In genomic region chr20:63858393-63859165, GRCh38 we compare ENCODE assay signal across 8 cellular contexts. TPM values are rescaled to one million over a fixed set of nuclear protein-coding genes. Genes with fewer than 3 reads are reported as not detected.
DNase-seq lines count a peak whose midpoint lies in the region; ATAC-seq and TF ChIP-seq lines count a peak whose summit lies in the region.

No MANE protein-coding gene starts in this region.

- H3K4me1 ChIP-seq in DND-41 (ENCODE audit: insufficient read depth, low read length) (peaks cover 18% of the 10 kb centered on the region), OCI-LY7 (ENCODE audit: insufficient read depth, low read length, poor library complexity, severe bottlenecking) (peaks cover 19% of the 10 kb centered on the region)

- no TSS peak for BruUV-seq in OCI-LY7 (replicated peaks; lab: Mats Ljungman, UMichigan)

- POLR2A ChIA-PET in OCI-LY7 (lab: Charles Lee) = no interaction called here

- H3K4me3 Mint-ChIP-seq in effector memory CD8-positive, alpha-beta T cell = peak overlapping the region; percentile 44 to 46
- peak overlapping the region; percentile 62 for H3K4me3 Mint-ChIP-seq in nephron progenitor cell

- H3K4me2 ChIP-seq in DND-41 (ENCODE audit: insufficient read depth, low read length) (no peak overlapping the region), OCI-LY7 (ENCODE audit: low read length) (no peak overlapping the region; the same call in 1 of the 2 replicates)

- no peaks in the 10 kb centered on the region for H3K9me3 ChIP-seq in DND-41 (ENCODE audit: insufficient read depth, low read length, severe bottlenecking)
- no peaks in the 10 kb centered on the region for H3K9me3 ChIP-seq in OCI-LY7 (ENCODE audit: low read length)

- H3K4me3 ChIP-seq in DND-41 (ENCODE audit: low read depth in 1 of 2, low read length in 2 of 2) (no peak overlapping the region), OCI-LY7 (ENCODE audit: low read depth, low read length, poor library complexity, severe bottlenecking) (no peak overlapping the region)

- H3K27ac ChIP-seq in DND-41 (ENCODE audit: low read length) = no peak overlapping the region; the same call in 1 of the 2 replicates
- no peak overlapping the region for H3K27ac ChIP-seq in OCI-LY7 (ENCODE audit: low read depth, low read length, poor library complexity, severe bottlenecking)

- peaks cover 19 to 23% of the 10 kb centered on the region in 2 donors for H3K4me1 Mint-ChIP-seq in effector memory CD8-positive, alpha-beta T cell (ENCODE audit: low read depth in 2 of 2)
- peaks cover 62% of the 10 kb centered on the region for H3K4me1 Mint-ChIP-seq in nephron progenitor cell

- H3K36me3 Mint-ChIP-seq in effector memory CD8-positive, alpha-beta T cell (ENCODE audit: insufficient read depth) = peaks cover 18% of the 10 kb centered on the region
- peaks cover 5% of the 10 kb centered on the region for H3K36me3 Mint-ChIP-seq in nephron progenitor cell (ENCODE audit: low read depth)

- H3K79me2 ChIP-seq in DND-41 (ENCODE audit: insufficient read depth, low read length) = peaks cover 6% of the 10 kb centered on the region
- peaks cover 5% of the 10 kb centered on the region; the same call in 1 of the 2 replicates for H3K79me2 ChIP-seq in OCI-LY7 (ENCODE audit: insufficient read depth, low read depth, low read length)

- H3K9ac ChIP-seq in DND-41 (ENCODE audit: low read depth, low read length) = 0 out of 2 replicates have a peak overlapping the region, but pooled peaks have one; percentile 15

- H3K9me2 ChIP-seq in OCI-LY7 (ENCODE audit: insufficient read depth, low read length) = no peaks in the 10 kb centered on the region

- no peaks in the 10 kb centered on the region for H3K9me3 Mint-ChIP-seq in effector memory CD8-positive, alpha-beta T cell
- no peaks in the 10 kb centered on the region for H3K9me3 Mint-ChIP-seq in nephron progenitor cell

- H4K20me1 ChIP-seq in DND-41 (ENCODE audit: insufficient read depth, low read length) (peaks cover 14% of the 10 kb centered on the region), OCI-LY7 (ENCODE audit: insufficient read depth, low read length) (no peaks in the 10 kb centered on the region)

- no peak overlapping the region for H2AFZ ChIP-seq in DND-41 (ENCODE audit: low read depth, low read length)
- no peak overlapping the region for H2AFZ ChIP-seq in OCI-LY7 (ENCODE audit: low read length)

- ATAC-seq in DND-41 (ENCODE audit: insufficient read depth, low read depth) (peak; percentile 39), HG03159 (IDR thresholded peaks at IDR 0.05; ENCODE audit: unreplicated experiment) (no peak), GM21390 (IDR thresholded peaks at IDR 0.05; ENCODE audit: unreplicated experiment) (no peak), GM21360 (IDR thresholded peaks at IDR 0.05; ENCODE audit: unreplicated experiment) (no peak), GM21526 (IDR thresholded peaks at IDR 0.05; ENCODE audit: low FRiP score, unreplicated experiment) (no peak)
- ATAC-seq in effector memory CD8-positive, alpha-beta T cell (replicated peaks) = peak; percentile 35

- peak overlapping the region; percentile 31 to 73 for H3K27ac Mint-ChIP-seq in effector memory CD8-positive, alpha-beta T cell
- H3K27ac Mint-ChIP-seq in nephron progenitor cell = peak overlapping the region; percentile 99

- intact Hi-C loops in OCI-LY7 (cut with micrococcal nuclease; ENCODE audit: unreplicated experiment) = no loop called here

- H3K27me3 Mint-ChIP-seq in effector memory CD8-positive, alpha-beta T cell = no peaks in the 10 kb centered on the region
- peaks cover 5% of the 10 kb centered on the region for H3K27me3 Mint-ChIP-seq in nephron progenitor cell (ENCODE audit: low read depth, poor library complexity)

- H3K27me3 ChIP-seq in DND-41 (ENCODE audit: insufficient read depth, low read length, poor library complexity) = no peaks in the 10 kb centered on the region

- TF ChIP-seq CTCF in DND-41 (IDR thresholded peaks at IDR 0.05; ENCODE audit: borderline replicate concordance, extremely low read depth, low read length, poor library complexity, severe bottlenecking) (no peak), OCI-LY7 (conservative IDR thresholded peaks at IDR 0.05; ENCODE audit: low read length) (no peak), nephron progenitor cell (IDR thresholded peaks at IDR 0.05) (no peak)

- DNase-seq in DND-41 (peak; percentile 29), OCI-LY7 (ENCODE audit: low spot score) (peak; percentile 34), nephron progenitor cell (peak; percentile 67)
- no peak for DNase-seq in effector memory CD8-positive, alpha-beta T cell

- CTCF ChIA-PET in OCI-LY7 (lab: Charles Lee; ENCODE audit: unreplicated experiment) = no interaction called here

- H3K36me3 ChIP-seq in DND-41 (ENCODE audit: insufficient read depth, low read length) = peaks cover 21% of the 10 kb centered on the region
- H3K36me3 ChIP-seq in OCI-LY7 (ENCODE audit: insufficient read depth, low read length) = peaks cover 14% of the 10 kb centered on the region

RNA-seq across cellular contexts. Expression of gene ABHD16B, which starts 2.7 kb away (rescaled TPM):
- not detected in 2 replicates for total RNA-seq in OCI-LY7 (2014; rRNA removed; shearing (Covaris generic))
- 0.29 TPM in 1 of 2 replicates, not detected in the other for total RNA-seq in OCI-LY7 (2022)

RNA-seq across cellular contexts. Expression of gene TPD52L2, which starts 6.5 kb away (rescaled TPM):
- total RNA-seq in OCI-LY7 (2014; rRNA removed; shearing (Covaris generic)) = 27.2 and 28.6 TPM in 2 replicates
- total RNA-seq in OCI-LY7 (2022) = 47.0 and 51.0 TPM in 2 replicates

RNA-seq across cellular contexts. Expression of gene ZBTB46, which starts 27.5 kb away (rescaled TPM):
- 0.57 and 1.3 TPM in 2 replicates for total RNA-seq in OCI-LY7 (2014; rRNA removed; shearing (Covaris generic))
- total RNA-seq in OCI-LY7 (2022) = 0.67 and 1.1 TPM in 2 replicates

RNA-seq across cellular contexts. Expression of gene DNAJC5, which starts 36.3 kb away (rescaled TPM):
- total RNA-seq in OCI-LY7 (2014; rRNA removed; shearing (Covaris generic)) = 23.5 and 27.7 TPM in 2 replicates
- total RNA-seq in OCI-LY7 (2022) = 24.1 and 27.5 TPM in 2 replicates

Comparison
In these comparisons a context has a peak if more than half of its experiments do, and no peak if none do; other contexts are left out.
1. ATAC-seq: peak in DND-41 (single experiment) and effector memory CD8-positive, alpha-beta T cell (single experiment); none in HG03159 (single experiment), GM21390 (single experiment), GM21360 (single experiment) and GM21526 (single experiment).
2. DNase-seq: peak in DND-41 (single experiment), OCI-LY7 (single experiment) and nephron progenitor cell (single experiment); none in effector memory CD8-positive, alpha-beta T cell (0 of 3).